Comparison of ENCODE assay signal across 13 cellular contexts in genomic region chr15:67174446-67174845, GRCh38.
A peak's percentile ranks its signal among the peaks of the same experiment; 100 is the strongest.
DNase-seq lines count a peak whose midpoint lies in the region; ATAC-seq, FAIRE-seq and TF ChIP-seq lines count a peak whose summit lies in the region.
"Had no signal": no experiment of that assay in that cellular context is flagged by ENCODE, and none has a peak within 500 bp of the region (broad histone marks: within the 10 kb centered on the region; RNA-seq: fewer than 3 reads in every experiment).

No MANE protein-coding gene starts in this region.

- no peaks in the 10 kb centered on the region for H3K27me3 ChIP-seq in BLaER1 treated with 17β-estradiol and CSF1 and Interleukin-3, amounts not matched to agents 10 nM and 100 nM
- no peaks in the 10 kb centered on the region for H3K27me3 ChIP-seq in GM12878 (replicated peaks in 1 of 2; ENCODE audit: control insufficient read depth in 2 of 2, insufficient read depth in 2 of 2, low read length in 1 of 2)

- peak overlapping the region in 10 of 11 experiments; percentile 1 to 75 (median 66); a peak in 12 of 22 replicates for H3K9ac ChIP-seq in BLaER1 treated with 17β-estradiol and CSF1 and Interleukin-3, amounts not matched to agents 10 nM and 100 nM
- no peak overlapping the region for H3K9ac ChIP-seq in GM12878 (ENCODE audit: control insufficient read depth, insufficient read depth, low read length)
- H3K9ac ChIP-seq: GM23248 had no signal

- POLR2A ChIA-PET in GM12878 (lab: Charles Lee), result interaction anchor here (1.8 kb wide), 1 partner anchor 40 kb away, joined by 4 read pairs; no protein-coding TSS in a partner anchor

- no peaks in the 10 kb centered on the region for H3K9me3 ChIP-seq in BLaER1 treated with 17β-estradiol and CSF1 and Interleukin-3, amounts not matched to agents 10 nM and 100 nM (replicated peaks in 1 of 11)
- H3K9me3 ChIP-seq in GM12878 (replicated peaks; ENCODE audit: control insufficient read depth, insufficient read depth, low read length), result no peaks in the 10 kb centered on the region

- H3K27ac ChIP-seq in BLaER1 treated with 17β-estradiol and CSF1 and Interleukin-3, amounts not matched to agents 10 nM and 100 nM, result peak overlapping the region in 10 of 11 experiments; percentile 61 to 89 (median 84); a peak in 20 of 22 replicates
- peak overlapping the region; percentile 27; the same call in 1 of the 2 replicates for H3K27ac ChIP-seq in GM12878 (ENCODE audit: control insufficient read depth, insufficient read depth)
- H3K27ac ChIP-seq: GM23248 had no signal

- in situ Hi-C loops in GM12878 (cut with MboI) (no loop called here), GM13976 (cut with MboI; ENCODE audit: low sequenced_read_pairs, unreplicated experiment) (no loop called here)

- peaks cover 90 to 100% (median 99%) of the 10 kb centered on the region in 11 experiments for H3K36me3 ChIP-seq in BLaER1 treated with 17β-estradiol and CSF1 and Interleukin-3, amounts not matched to agents 10 nM and 100 nM
- H3K36me3 ChIP-seq in GM12878 (ENCODE audit: control insufficient read depth in 2 of 2, insufficient read depth in 2 of 2, low read length in 1 of 2), result peaks cover 30 to 31% of the 10 kb centered on the region in 2 experiments

- peak overlapping the region; percentile 16; the same call in 1 of the 2 replicates for H3K27ac Mint-ChIP-seq in HFFc6
- peak overlapping the region; percentile 74 for H3K27ac Mint-ChIP-seq in natural killer cell

- TF ChIP-seq CTCF in HFFc6 (IDR thresholded peaks at IDR 0.05) (no peak), GM12878 (IDR thresholded peaks at IDR 0.05 in 2 of 3, conservative IDR thresholded peaks at IDR 0.05 in 1 of 3; ENCODE audit: control insufficient read depth in 2 of 3, extremely low read depth in 1 of 3, insufficient read depth in 1 of 3, low read depth in 3 of 3, low read length in 3 of 3) (no peak), natural killer cell (IDR thresholded peaks at IDR 0.05) (no peak), GM13976 (IDR thresholded peaks at IDR 0.05; ENCODE audit: borderline replicate concordance, control extremely low read depth, extremely low read depth, insufficient read depth, missing control alignments) (no peak)

- H2AFZ ChIP-seq in GM12878 (ENCODE audit: control insufficient read depth, low read depth, low read length), result no peak overlapping the region
- H2AFZ ChIP-seq: GM23248 had no signal

- H3K4me1 Mint-ChIP-seq in HFFc6 (ENCODE audit: low read depth) (peaks cover 97% of the 10 kb centered on the region), natural killer cell (peaks cover 29 to 47% of the 10 kb centered on the region in 2 donors)

- no peaks in the 10 kb centered on the region for H3K79me2 ChIP-seq in GM12878 (ENCODE audit: control insufficient read depth, insufficient read depth, low read length)

- SMC1A ChIA-PET in GM12878 (lab: Charles Lee; ENCODE audit: uncharacterized antibody, unreplicated experiment), result interaction anchor here (0.6 to 1.6 kb wide), 7 partner anchors 34 to 153 kb away, joined by 3 to 6 read pairs (median 4); no protein-coding TSS in a partner anchor

- no peak for TF ChIP-seq EP300 in GM12878 (IDR thresholded peaks at IDR 0.05; ENCODE audit: borderline replicate concordance in 1 of 2, control insufficient read depth in 1 of 2, low read depth in 2 of 2, low read length in 2 of 2)

- 95% methylated on average over 3 of the region's 3 CpGs for WGBS in GM12878 (ENCODE audit: insufficient coverage, insufficient replicate concordance, low lambda C conversion rate, missing lambda C conversion rate)

- TF ChIP-seq POLR2A in GM12878 (IDR thresholded peaks at IDR 0.05; ENCODE audit: low read depth, low read length), result 0 out of 2 replicates have a peak, but pooled peaks have one; percentile 8

- peak overlapping the region in 9 of 11 experiments; percentile 65 to 93 (median 82); a peak in 18 of 22 replicates for H3K4me2 ChIP-seq in BLaER1 treated with 17β-estradiol and CSF1 and Interleukin-3, amounts not matched to agents 10 nM and 100 nM
- no peak overlapping the region for H3K4me2 ChIP-seq in GM12878 (ENCODE audit: control insufficient read depth, insufficient read depth)

- H3K36me3 Mint-ChIP-seq in HFFc6 (ENCODE audit: low read depth) (peaks cover 76% of the 10 kb centered on the region), natural killer cell (peaks cover 8% of the 10 kb centered on the region)

- H3K4me3 ChIP-seq in BLaER1 treated with 17β-estradiol and CSF1 and Interleukin-3, amounts not matched to agents 10 nM and 100 nM, result peak overlapping the region in 3 of 10 experiments; percentile 4 to 17 (median 6); a peak in 3 of 20 replicates
- no peak overlapping the region for H3K4me3 ChIP-seq in GM12878
- H3K4me3 ChIP-seq: GM23248 had no signal

- FAIRE-seq in GM12878 (lab: Jason Lieb, UNC), result no peak

- H4K20me1 ChIP-seq in BLaER1 treated with 17β-estradiol and CSF1 and Interleukin-3, amounts not matched to agents 10 nM and 100 nM, result peaks cover 9 to 100% (median 91%) of the 10 kb centered on the region in 11 experiments; a peak in 20 of 22 replicates
- H4K20me1 ChIP-seq in GM12878 (ENCODE audit: control insufficient read depth, insufficient read depth), result no peaks in the 10 kb centered on the region

- H3K4me1 ChIP-seq in BLaER1 treated with 17β-estradiol and CSF1 and Interleukin-3, amounts not matched to agents 10 nM and 100 nM, result peaks cover 39 to 97% (median 80%) of the 10 kb centered on the region in 10 experiments
- H3K4me1 ChIP-seq in GM12878 (ENCODE audit: control insufficient read depth, insufficient read depth, low read length), result peaks cover 21% of the 10 kb centered on the region

- no peaks in the 10 kb centered on the region for H3K9me3 Mint-ChIP-seq in HFFc6
- no peaks in the 10 kb centered on the region for H3K9me3 Mint-ChIP-seq in natural killer cell

- intact Hi-C loops in GM12878 (cut with micrococcal nuclease; ENCODE audit: unreplicated experiment), result no loop called here
- intact Hi-C loops in natural killer cell (cut with micrococcal nuclease), result no loop called here

- BruUV-seq in GM12878 (replicated peaks; lab: Mats Ljungman, UMichigan), result no TSS peak

- CTCF ChIA-PET in GM12878 (lab: Yijun Ruan, JAX), result interaction anchor here (0.6 to 0.9 kb wide), 2 partner anchors 72 to 353 kb away, joined by 3 read pairs; no protein-coding TSS in a partner anchor

- H3K27me3 Mint-ChIP-seq in HFFc6 (ENCODE audit: insufficient read depth) (peaks cover 45% of the 10 kb centered on the region), natural killer cell (ENCODE audit: low read depth in 2 of 2) (no peaks in the 10 kb centered on the region)
- H3K27me3 Mint-ChIP-seq: activated CD8-positive, alpha-beta memory T cell treated with anti-CD3 and anti-CD28 coated beads, Interleukin-2, amount 10 ng/mL, durations not matched to agents 7 days and 5 days; progenitor cell of endocrine pancreas had no signal

- DNase-seq in HFFc6 (no peak), GM12878 (ENCODE audit: low read depth, low spot score) (no peak), natural killer cell (no peak), GM13976 (ENCODE audit: low spot score) (no peak), NAMALWA (ENCODE audit: low spot score) (no peak), AML-193 (lab: John Stamatoyannopoulos, UW) (no peak)
- DNase-seq: activated CD8-positive, alpha-beta memory T cell treated with anti-CD3 and anti-CD28 coated beads, Interleukin-2, amount 10 ng/mL, durations not matched to agents 7 days and 5 days; COR-L47; OCI-M1 had no signal

- no peak for ATAC-seq in GM12878
- no peak for ATAC-seq in natural killer cell
- no peak for ATAC-seq in HG02759 (IDR thresholded peaks at IDR 0.05; ENCODE audit: unreplicated experiment)
- ATAC-seq: activated CD8-positive, alpha-beta memory T cell treated with anti-CD3 and anti-CD28 coated beads, Interleukin-2, amount 10 ng/mL, durations not matched to agents 7 days and 5 days had no signal

- no peak overlapping the region for H3K4me3 Mint-ChIP-seq in HFFc6
- no peak overlapping the region for H3K4me3 Mint-ChIP-seq in natural killer cell
- H3K4me3 Mint-ChIP-seq: activated CD8-positive, alpha-beta memory T cell treated with anti-CD3 and anti-CD28 coated beads, Interleukin-2, amount 10 ng/mL, durations not matched to agents 7 days and 5 days had no signal

- no peak for TF ChIP-seq RAD21 in GM12878 (IDR thresholded peaks at IDR 0.05; ENCODE audit: insufficient read depth, low read depth, low read length)

- RAD21 ChIA-PET in GM12878 (lab: Charles Lee; ENCODE audit: unreplicated experiment), result interaction anchor here (1.3 kb wide), 2 partner anchors 53 to 73 kb away, joined by 4 to 5 read pairs; no protein-coding TSS in a partner anchor

TF ChIP-seq in GM12878, 131 proteins besides CTCF, POLR2A, EP300 and RAD21:
- TF ChIP-seq ESRRA (IDR thresholded peaks at IDR 0.05; ENCODE audit: low read length) (no peak), RUNX3 (IDR thresholded peaks at IDR 0.05; ENCODE audit: low read length) (no peak), ZNF207 (IDR thresholded peaks at IDR 0.05; ENCODE audit: borderline replicate concordance) (no peak)
